ENCODE assay signal across 19 cellular contexts in genomic region chr1:2541619-2542246, GRCh38. TPM values are rescaled to one million over a fixed set of nuclear protein-coding genes. Genes with fewer than 3 reads are reported as not detected.
DNase-seq lines count a peak whose midpoint lies in the region; ATAC-seq and TF ChIP-seq lines count a peak whose summit lies in the region.
"Had no signal": no experiment of that assay in that cellular context is flagged by ENCODE, and none has a peak within 500 bp of the region (broad histone marks: within the 10 kb centered on the region; RNA-seq: fewer than 3 reads in every experiment).

No MANE protein-coding gene starts in this region.

- no peak for ATAC-seq in activated naive CD8-positive, alpha-beta T cell treated with anti-CD3 and anti-CD28 coated beads, Interleukin-2, amount 50 U/mL, for 24 hours
- no peak for ATAC-seq in HG02610 (IDR thresholded peaks at IDR 0.05; ENCODE audit: unreplicated experiment)
- ATAC-seq: left lobe of liver, Panc1, psoas muscle had no signal

- H3K36me3 Mint-ChIP-seq in glutamatergic neuron (ENCODE audit: unreplicated experiment) = no peaks in the 10 kb centered on the region
- no peaks in the 10 kb centered on the region for H3K36me3 Mint-ChIP-seq in activated naive CD8-positive, alpha-beta T cell treated with anti-CD3 and anti-CD28 coated beads, Interleukin-2, amount 50 U/mL, for 24 hours (ENCODE audit: low read depth)
- H3K36me3 Mint-ChIP-seq: activated CD4-positive, alpha-beta memory T cell treated with anti-CD3 and anti-CD28 coated beads for 36 hours had no signal

- H3K4me1 Mint-ChIP-seq in glutamatergic neuron (ENCODE audit: low read depth, unreplicated experiment) = peaks cover 4% of the 10 kb centered on the region
- peaks cover 3% of the 10 kb centered on the region for H3K4me1 Mint-ChIP-seq in activated naive CD8-positive, alpha-beta T cell treated with anti-CD3 and anti-CD28 coated beads, Interleukin-2, amount 50 U/mL, for 24 hours

- peaks cover 3% of the 10 kb centered on the region for H3K27me3 Mint-ChIP-seq in glutamatergic neuron (ENCODE audit: unreplicated experiment)
- H3K27me3 Mint-ChIP-seq in activated naive CD8-positive, alpha-beta T cell treated with anti-CD3 and anti-CD28 coated beads, Interleukin-2, amount 50 U/mL, for 24 hours = peaks cover 1% of the 10 kb centered on the region
- H3K27me3 Mint-ChIP-seq: activated CD4-positive, alpha-beta memory T cell treated with anti-CD3 and anti-CD28 coated beads for 36 hours had no signal

- H3K4me3 Mint-ChIP-seq in glutamatergic neuron (ENCODE audit: unreplicated experiment) = peak overlapping the region; percentile 42
- H3K4me3 Mint-ChIP-seq in activated naive CD8-positive, alpha-beta T cell treated with anti-CD3 and anti-CD28 coated beads, Interleukin-2, amount 50 U/mL, for 24 hours = no peak overlapping the region
- H3K4me3 Mint-ChIP-seq: activated CD4-positive, alpha-beta memory T cell treated with anti-CD3 and anti-CD28 coated beads for 36 hours had no signal

- TF ChIP-seq CTCF in glutamatergic neuron (IDR thresholded peaks at IDR 0.05; ENCODE audit: partially characterized antibody, unreplicated experiment) = no peak

- DNase-seq in stimulated activated CD4-positive, alpha-beta T cell treated with anti-CD3 and anti-CD28 coated beads, Interleukin-15, amount 100 ng/mL, for 24 hours = peak; percentile 1
- no peak for DNase-seq in stimulated activated CD4-positive, alpha-beta T cell treated with anti-CD3 and anti-CD28 coated beads, Interleukin-4, amount 100 ng/mL, for 4 hours
- peak; percentile 41 for DNase-seq in NCI-H510A treated with DMSO at 0.1 percent for 48 hours (lab: John Stamatoyannopoulos, UW)
- DNase-seq in glutamatergic neuron = no peak
- no peak for DNase-seq in CD1c-positive myeloid dendritic cell (ENCODE audit: extremely low spot score)
- DNase-seq in germinal center (ENCODE audit: low spot score) = no peak
- no peak for DNase-seq in activated naive CD8-positive, alpha-beta T cell treated with anti-CD3 and anti-CD28 coated beads, Interleukin-2, amount 50 U/mL, for 24 hours
- DNase-seq: activated CD4-positive, alpha-beta memory T cell treated with anti-CD3 and anti-CD28 coated beads for 36 hours; BE2C; cortex of kidney; Karpas-422; NCI-H2081 treated with DMSO at 0.1 percent for 48 hours had no signal

- no peak overlapping the region for H3K27ac Mint-ChIP-seq in glutamatergic neuron (ENCODE audit: unreplicated experiment)
- H3K27ac Mint-ChIP-seq in activated naive CD8-positive, alpha-beta T cell treated with anti-CD3 and anti-CD28 coated beads, Interleukin-2, amount 50 U/mL, for 24 hours = no peak overlapping the region
- H3K27ac Mint-ChIP-seq: activated CD4-positive, alpha-beta memory T cell treated with anti-CD3 and anti-CD28 coated beads for 36 hours had no signal

- H3K9me3 Mint-ChIP-seq in glutamatergic neuron (ENCODE audit: unreplicated experiment) = peaks cover 2% of the 10 kb centered on the region
- H3K9me3 Mint-ChIP-seq in activated naive CD8-positive, alpha-beta T cell treated with anti-CD3 and anti-CD28 coated beads, Interleukin-2, amount 50 U/mL, for 24 hours = no peaks in the 10 kb centered on the region
- H3K9me3 Mint-ChIP-seq: activated CD4-positive, alpha-beta memory T cell treated with anti-CD3 and anti-CD28 coated beads for 36 hours had no signal

RNA-seq across cellular contexts. Expression of gene HES5, which starts 11.7 kb away (rescaled TPM):
- 21.2 TPM for total RNA-seq in glutamatergic neuron (ENCODE audit: unreplicated experiment)
- total RNA-seq: ascending aorta; epithelial cell of proximal tubule; T-helper 2 cell treated with Interferon-gamma antibody and Interleukin-4, amounts not matched to agents 100 ng/mL and 5 ng/mL, for 36 hours had no signal

RNA-seq across cellular contexts. Expression of gene TNFRSF14, which starts 14.4 kb away (rescaled TPM):
- 1.2 TPM for total RNA-seq in glutamatergic neuron (ENCODE audit: unreplicated experiment)

RNA-seq across cellular contexts. Expression of gene PANK4, which starts 15.3 kb away (rescaled TPM):
- total RNA-seq in glutamatergic neuron (ENCODE audit: unreplicated experiment) = 58.5 TPM

RNA-seq across cellular contexts. Expression of gene PRXL2B, which starts 44.8 kb away (rescaled TPM):
- total RNA-seq in glutamatergic neuron (ENCODE audit: unreplicated experiment) = 46.1 TPM

Comparison
In these comparisons a context has a peak if more than half of its experiments do, and no peak if none do; other contexts are left out.
1. DNase-seq: peak in stimulated activated CD4-positive, alpha-beta T cell treated with anti-CD3 and anti-CD28 coated beads, Interleukin-15, amount 100 ng/mL, for 24 hours (single experiment) and NCI-H510A treated with DMSO at 0.1 percent for 48 hours (single experiment); none in stimulated activated CD4-positive, alpha-beta T cell treated with anti-CD3 and anti-CD28 coated beads, Interleukin-4, amount 100 ng/mL, for 4 hours (0 of 2), glutamatergic neuron (single experiment), CD1c-positive myeloid dendritic cell (single experiment), germinal center (single experiment) and activated naive CD8-positive, alpha-beta T cell treated with anti-CD3 and anti-CD28 coated beads, Interleukin-2, amount 50 U/mL, for 24 hours (single experiment).